In the genomic region with DNA sequence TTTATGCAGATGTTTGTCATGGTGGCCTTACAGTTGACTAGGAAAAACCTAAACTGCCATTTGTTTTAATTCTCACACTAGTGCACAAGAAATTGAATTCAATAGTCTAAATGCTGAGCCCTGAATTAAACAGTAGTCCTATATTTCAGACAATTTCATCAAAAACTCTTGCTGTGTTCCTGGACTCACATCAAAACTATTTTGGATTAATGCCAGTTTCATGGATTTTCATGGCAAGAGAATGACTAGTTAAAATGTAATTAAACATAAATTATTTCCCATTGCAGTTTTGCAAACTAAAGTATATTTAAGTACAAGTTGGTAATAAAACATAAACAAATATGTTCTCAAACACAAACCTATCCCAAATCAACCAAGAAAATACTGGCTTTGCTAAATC, we compare ENCODE assay signal across 12 cellular contexts.
"Had no signal": no experiment of that assay in that cellular context is flagged by ENCODE, and none has a peak within 500 bp of the region (broad histone marks: within the 10 kb centered on the region; RNA-seq: fewer than 3 reads in every experiment).

No MANE protein-coding gene starts in this region.

- H3K36me3 ChIP-seq: adrenal gland, esophagus squamous epithelium, right atrium auricular region had no signal

- DNase-seq: activated CD4-positive, alpha-beta T cell treated with anti-CD3 and anti-CD28 coated beads, Interleukin-2, amount 50 U/mL, for 1 hour; activated naive CD4-positive, alpha-beta T cell treated with anti-CD3 and anti-CD28 coated beads, Interleukin-2, amount 10 ng/mL, durations not matched to agents 7 days and 5 days; activated T-cell treated with anti-CD3 and anti-CD28 coated beads for 4 hours; adrenal gland; esophagus squamous epithelium; hypothalamus; naive thymus-derived CD4-positive, alpha-beta T cell; stimulated activated CD4-positive, alpha-beta T cell treated with anti-CD3 and anti-CD28 coated beads, Interleukin-2, amount 100 ng/mL, for 24 hours; stimulated activated naive CD4-positive, alpha-beta T cell; substantia nigra; trophoblast cell had no signal

- H3K4me1 ChIP-seq: adrenal gland, esophagus squamous epithelium, right atrium auricular region had no signal

- H3K27ac ChIP-seq: adrenal gland, esophagus squamous epithelium, right atrium auricular region had no signal

- H3K4me3 ChIP-seq: adrenal gland, esophagus squamous epithelium, right atrium auricular region had no signal

- H3K9me3 ChIP-seq: adrenal gland, esophagus squamous epithelium, right atrium auricular region had no signal

- H3K27me3 ChIP-seq: adrenal gland, esophagus squamous epithelium, right atrium auricular region had no signal
